8 cellular contexts compared by ENCODE assay signal in the genomic region with DNA sequence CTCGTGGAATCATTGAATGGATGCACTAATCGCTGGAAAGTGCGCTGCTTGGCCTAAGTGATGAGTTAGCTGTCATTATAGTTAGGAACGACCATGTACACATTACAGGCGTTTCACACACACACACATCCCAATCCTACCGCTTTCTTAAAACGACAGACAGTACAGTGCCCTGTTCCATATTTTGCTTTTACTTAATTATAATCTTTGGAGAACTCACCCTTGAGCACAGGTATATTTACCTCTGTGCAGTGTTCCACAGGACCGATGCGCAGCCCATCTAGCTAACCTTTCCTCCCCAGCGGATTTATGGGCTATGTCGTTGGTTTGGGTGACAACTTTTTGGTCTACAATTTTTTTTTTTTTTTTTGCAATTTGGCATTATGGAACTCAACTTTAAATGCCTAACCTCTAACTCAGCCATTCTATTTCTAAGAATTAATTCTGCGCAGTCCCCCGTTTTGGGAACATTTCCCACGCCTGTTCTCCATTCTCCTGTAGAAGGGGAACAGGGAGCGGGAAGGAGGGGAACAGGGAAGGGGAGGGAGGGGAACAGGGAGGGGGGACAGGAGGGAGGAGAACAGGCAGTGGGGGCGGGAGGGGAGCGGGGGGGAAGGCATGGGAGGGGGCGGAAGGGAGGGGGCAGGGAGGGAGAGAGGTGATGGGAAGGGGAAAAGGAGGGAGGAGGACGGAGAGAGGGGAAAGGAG. TPM values are rescaled to one million over a fixed set of nuclear protein-coding genes. Genes with fewer than 3 reads are reported as not detected.
DNase-seq lines count a peak whose midpoint lies in the region; ATAC-seq and TF ChIP-seq lines count a peak whose summit lies in the region.

No MANE protein-coding gene starts in this region.

- CTCF ChIA-PET in AG04449 (lab: Yijun Ruan, JAX), result no interaction called here

- H3K27me3 Mint-ChIP-seq in brain, result peaks cover 5% of the 10 kb centered on the region
- peaks cover 11% of the 10 kb centered on the region for H3K27me3 Mint-ChIP-seq in nephron (ENCODE audit: low read depth)

- H3K4me3 ChIP-seq in AG04449 (ENCODE audit: low read depth, low read length), result peak overlapping the region; percentile 27

- ATAC-seq in GM19395 (IDR thresholded peaks at IDR 0.05; ENCODE audit: unreplicated experiment) (no peak), HG02852 (IDR thresholded peaks at IDR 0.05; ENCODE audit: unreplicated experiment) (no peak)

- peak overlapping the region; percentile 57 to 79 (median 74) for H3K4me3 Mint-ChIP-seq in brain
- H3K4me3 Mint-ChIP-seq in nephron, result peak overlapping the region; percentile 66 to 73 (median 67)

- no peak for TF ChIP-seq CTCF in AG04449 (IDR thresholded peaks at IDR 0.05; ENCODE audit: insufficient read depth, low read length, missing control alignments)
- TF ChIP-seq CTCF in brain (conservative IDR thresholded peaks at IDR 0.05), result no peak
- no peak for TF ChIP-seq CTCF in nephron (IDR thresholded peaks at IDR 0.05; ENCODE audit: unreplicated experiment in 3 of 3)

- H3K36me3 Mint-ChIP-seq in brain (peaks cover 15% of the 10 kb centered on the region), nephron (ENCODE audit: low read depth) (peaks cover 4% of the 10 kb centered on the region)

- H3K4me1 Mint-ChIP-seq in brain, result peaks cover 26% of the 10 kb centered on the region
- H3K4me1 Mint-ChIP-seq in nephron, result no peaks in the 10 kb centered on the region

- H3K27ac Mint-ChIP-seq in brain, result peak overlapping the region in 4 of 5 experiments; percentile 33 to 78 (median 69)
- H3K27ac Mint-ChIP-seq in nephron, result peak overlapping the region in 1 of 3 experiments; percentile 49

- DNase-seq in AG04449 (ENCODE audit: low read depth, low spot score) (no peak), GM19240 (ENCODE audit: insufficient read length, low spot score) (peak; percentile 9), NCI-H82 (lab: John Stamatoyannopoulos, UW) (no peak), NCI-H1092 (lab: John Stamatoyannopoulos, UW) (no peak)

- POLR2A ChIA-PET in AG04449 (lab: Yijun Ruan, JAX), result no interaction called here

- H3K9me3 Mint-ChIP-seq in brain (peaks cover 0 to 4% (median 0%) of the 10 kb centered on the region in 5 experiments), nephron (no peaks in the 10 kb centered on the region)

RNA-seq across cellular contexts. Expression of a gene that starts 0.7 kb away (rescaled TPM):
- polyA plus RNA-seq in brain (ENCODE audit: insufficient read depth, low read depth, low replicate concordance), result 32.7 TPM

RNA-seq across cellular contexts. Expression of a gene that starts 35.3 kb away (rescaled TPM):
- 4.4 TPM for polyA plus RNA-seq in brain (ENCODE audit: insufficient read depth, low read depth, low replicate concordance)

RNA-seq across cellular contexts. Expression of a gene that starts 56.0 kb away (rescaled TPM):
- polyA plus RNA-seq in brain (ENCODE audit: insufficient read depth, low read depth, low replicate concordance), result 25.1 TPM
